Comparison of ENCODE assay signal across 13 cellular contexts in the genomic region with DNA sequence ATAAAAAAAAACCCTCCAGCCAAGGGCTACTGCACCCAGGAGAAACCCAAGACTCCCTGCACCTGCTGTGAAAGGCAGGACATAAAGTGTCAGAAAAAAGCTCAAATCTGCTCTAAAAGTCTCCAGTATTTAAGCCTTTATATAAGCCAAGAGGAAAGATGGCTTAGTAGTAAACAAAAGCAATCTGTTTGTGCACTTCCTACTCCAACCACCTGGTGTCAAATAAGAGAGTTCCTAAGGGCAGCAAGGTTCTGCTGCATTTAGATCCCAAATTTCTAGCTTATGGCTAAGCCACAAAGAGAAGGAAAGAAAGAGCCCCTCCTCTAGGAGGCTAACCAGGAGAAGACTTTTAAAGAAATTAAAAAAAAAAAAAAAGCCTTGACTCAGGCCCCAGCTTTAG. TPM values are rescaled to one million over a fixed set of nuclear protein-coding genes. Genes with fewer than 3 reads are reported as not detected.
DNase-seq lines count a peak whose midpoint lies in the region; ATAC-seq and TF ChIP-seq lines count a peak whose summit lies in the region.
"Had no signal": no experiment of that assay in that cellular context is flagged by ENCODE, and none has a peak within 500 bp of the region (broad histone marks: within the 10 kb centered on the region; RNA-seq: fewer than 3 reads in every experiment).

No MANE protein-coding gene starts in this region.

- H3K36me3 Mint-ChIP-seq in T-cell: no peaks in the 10 kb centered on the region

- no peaks in the 10 kb centered on the region for H3K36me3 ChIP-seq in right lobe of liver
- H3K36me3 ChIP-seq in thyroid gland: no peaks in the 10 kb centered on the region

- DNase-seq in NCI-H2196 (lab: John Stamatoyannopoulos, UW; ENCODE audit: unreplicated experiment): peak; percentile 41
- no peak for DNase-seq in NCI-H2196 treated with DMSO at 0.1 percent for 48 hours (lab: John Stamatoyannopoulos, UW; ENCODE audit: unreplicated experiment)
- DNase-seq in T-cell: no peak
- DNase-seq in right lobe of liver: no peak
- DNase-seq in thyroid gland: no peak
- DNase-seq in T1000 (lab: John Stamatoyannopoulos, UW): no peak
- DNase-seq in SHP77 treated with DMSO at 0.1 percent for 48 hours (lab: John Stamatoyannopoulos, UW): no peak
- no peak for DNase-seq in caudate nucleus (lab: John Stamatoyannopoulos, UW)
- DNase-seq: T-helper 1 cell had no signal

- H3K27me3 ChIP-seq in right lobe of liver: no peaks in the 10 kb centered on the region
- H3K27me3 ChIP-seq in thyroid gland: no peaks in the 10 kb centered on the region
- H3K27me3 ChIP-seq: testis had no signal

- ATAC-seq in T-cell (replicated peaks in 1 of 4): no peak
- no peak for ATAC-seq in right lobe of liver
- ATAC-seq: A549 had no signal

- H3K27me3 Mint-ChIP-seq in T-cell: no peaks in the 10 kb centered on the region

- no peaks in the 10 kb centered on the region for H3K9me3 Mint-ChIP-seq in T-cell

- intact Hi-C loops in right lobe of liver (cut with DNase I) (no loop called here), thyroid gland (cut with DNase I) (loop anchor here (10.0 kb wide), 2 partner anchors 58 to 62 kb away; no protein-coding TSS in a partner anchor)

- POLR2A ChIA-PET in T-cell (lab: Charles Lee): no interaction called here

- peak overlapping the region; percentile 91 to 93 for H3K27ac Mint-ChIP-seq in T-cell

- H3K4me3 ChIP-seq in right lobe of liver: no peak overlapping the region
- no peak overlapping the region for H3K4me3 ChIP-seq in thyroid gland (replicated peaks in 1 of 3)
- H3K4me3 ChIP-seq: A549 had no signal

- CTCF ChIA-PET in T-cell (lab: Charles Lee): interaction anchor here in 1 of 2 donors (0.5 to 1.1 kb wide), 4 partner anchors 65 to 1601 kb away, joined by 3 to 4 read pairs (median 4); a partner anchor contains a TSS

- H3K4me3 Mint-ChIP-seq in T-cell: peak overlapping the region in 1 of 3 donors; percentile 89

- peak overlapping the region in 2 of 3 donors; percentile 5 to 6 for H3K27ac ChIP-seq in right lobe of liver
- peak overlapping the region; percentile 69 to 80 (median 80) for H3K27ac ChIP-seq in thyroid gland
- no peak overlapping the region for H3K27ac ChIP-seq in caudate nucleus (ENCODE audit: low read depth, low read length)
- H3K27ac ChIP-seq: A549 had no signal

- peaks cover 38 to 48% (median 47%) of the 10 kb centered on the region in 3 donors for H3K4me1 Mint-ChIP-seq in T-cell

- TF ChIP-seq POLR2A in right lobe of liver (IDR thresholded peaks at IDR 0.05) (no peak), thyroid gland (IDR thresholded peaks at IDR 0.05) (no peak)

- H3K9me3 ChIP-seq in right lobe of liver: no peaks in the 10 kb centered on the region
- H3K9me3 ChIP-seq in thyroid gland: no peaks in the 10 kb centered on the region
- H3K9me3 ChIP-seq: A549, testis had no signal

- TF ChIP-seq CTCF in right lobe of liver (IDR thresholded peaks at IDR 0.05) (no peak), thyroid gland (IDR thresholded peaks at IDR 0.05) (peak in 2 of 6 experiments; percentile 6 to 9)

- peaks cover 0 to 37% (median 9%) of the 10 kb centered on the region in 4 donors for H3K4me1 ChIP-seq in right lobe of liver
- H3K4me1 ChIP-seq in thyroid gland: peaks cover 50 to 51% of the 10 kb centered on the region in 2 donors
- H3K4me1 ChIP-seq: A549 had no signal

RNA-seq across cellular contexts. Expression of a gene that starts 20.6 kb away (rescaled TPM):
- total RNA-seq in T-cell (under 1 TPM; 0.46 to 0.76 (median 0.58) TPM), right lobe of liver (10 to 100 TPM in 1 of 6 experiments, 1 to 10 TPM in 4, under 1 TPM in 1; 0.90 to 11.1 (median 1.6) TPM), thyroid gland (1 to 10 TPM in 3 of 4 donors, not detected in 1; 1.2 to 2.3 (median 1.3) TPM)
- total RNA-seq: HT-29, smooth muscle cell had no signal
